ENCODE assay signal across 20 cellular contexts in genomic region chr5:98454407-98454806, GRCh38.
A peak's percentile ranks its signal among the peaks of the same experiment; 100 is the strongest.
DNase-seq lines count a peak whose midpoint lies in the region; FAIRE-seq and TF ChIP-seq lines count a peak whose summit lies in the region.
"Had no signal": no experiment of that assay in that cellular context is flagged by ENCODE, and none has a peak within 500 bp of the region (broad histone marks: within the 10 kb centered on the region; RNA-seq: fewer than 3 reads in every experiment).

No MANE protein-coding gene starts in this region.

- intact Hi-C loops in sigmoid colon (cut with DNase I): loop anchor here (10.0 kb wide), 1 partner anchor 310 kb away; no protein-coding TSS in a partner anchor

- H2AFZ ChIP-seq in ACC112 (ENCODE audit: low read length, unreplicated experiment): peak overlapping the region; percentile 16

- TF ChIP-seq EP300 in sigmoid colon (IDR thresholded peaks at IDR 0.05): no peak

- TF ChIP-seq POLR2A in H54 (IDR thresholded peaks at IDR 0.05; ENCODE audit: low read depth, low read length): no peak
- no peak for TF ChIP-seq POLR2A in sigmoid colon (IDR thresholded peaks at IDR 0.05)

- no peaks in the 10 kb centered on the region for H3K27me3 ChIP-seq in ACC112 (ENCODE audit: insufficient read depth, low read length)
- H3K27me3 ChIP-seq in brain microvascular endothelial cell (replicated peaks): no peaks in the 10 kb centered on the region
- H3K27me3 ChIP-seq in sigmoid colon: no peaks in the 10 kb centered on the region
- H3K27me3 ChIP-seq: testis had no signal

- H3K4me1 ChIP-seq in ACC112 (ENCODE audit: control insufficient read depth, insufficient read depth, low read length, unreplicated experiment) (peaks cover 34% of the 10 kb centered on the region), sigmoid colon (no peaks in the 10 kb centered on the region)
- H3K4me1 ChIP-seq: testis had no signal

- H3K27ac ChIP-seq in ACC112 (ENCODE audit: low read depth, low read length) (peak overlapping the region; percentile 93), brain microvascular endothelial cell (peak overlapping the region; percentile 48), sigmoid colon (peak overlapping the region in 1 of 4 donors; percentile 23)
- H3K27ac ChIP-seq: testis, VCaP had no signal

- H3K36me3 ChIP-seq in ACC112 (ENCODE audit: insufficient read depth, low read length) (0 out of 2 replicates have a peak, but pooled peaks cover 2% of the 10 kb centered on the region), brain microvascular endothelial cell (replicated peaks) (no peaks in the 10 kb centered on the region), sigmoid colon (no peaks in the 10 kb centered on the region)

- H3K9me3 ChIP-seq in sigmoid colon: no peaks in the 10 kb centered on the region
- H3K9me3 ChIP-seq: testis had no signal

- H3K79me2 ChIP-seq in ACC112 (ENCODE audit: control insufficient read depth, insufficient read depth, low read length, unreplicated experiment): no peaks in the 10 kb centered on the region

- WGBS in sigmoid colon, 2 donors: 81 to 83% methylated on average over 1 of the region's 1 CpG

- TF ChIP-seq CTCF in brain microvascular endothelial cell (IDR thresholded peaks at IDR 0.05; ENCODE audit: low read depth, low read length, missing control alignments): no peak
- no peak for TF ChIP-seq CTCF in fibroblast of villous mesenchyme (IDR thresholded peaks at IDR 0.05; ENCODE audit: insufficient read depth, low read depth, low read length)
- no peak for TF ChIP-seq CTCF in sigmoid colon (IDR thresholded peaks at IDR 0.05)

- DNase-seq in H54 (ENCODE audit: insufficient read length, low spot score) (no peak), brain microvascular endothelial cell (no peak), fibroblast of villous mesenchyme (ENCODE audit: low read depth) (peak; percentile 73), epidermal melanocyte (ENCODE audit: insufficient read length, low spot score) (no peak), middle frontal gyrus (ENCODE audit: extremely low spot score, low spot score) (no peak), sigmoid colon (no peak), mesenteric fat pad (ENCODE audit: low spot score) (no peak)
- DNase-seq: activated CD4-positive, alpha-beta T cell treated with anti-CD3 and anti-CD28 coated beads, Interleukin-2, amount 50 U/mL, for 1 hour; activated gamma-delta T cell treated with Interleukin-2 at 50 U/mL for 16 hours; CD4-positive, alpha-beta T cell; cerebellar nuclear complex; effector memory CD4-positive, alpha-beta T cell; KG1; left colon; NCI-H2081; NCI-H510A treated with DMSO at 0.1 percent for 48 hours; testis had no signal

- in situ Hi-C loops in brain microvascular endothelial cell (cut with HindIII; ENCODE audit: low pct_ligation_motif_present, low sequenced_read_pairs): no loop called here

- H3K4me3 ChIP-seq in ACC112 (ENCODE audit: low read depth, low read length) (peak overlapping the region; percentile 23; the same call in 1 of the 2 replicates), brain microvascular endothelial cell (ENCODE audit: low read depth, low read length) (no peak overlapping the region), fibroblast of villous mesenchyme (ENCODE audit: low read depth, low read length) (no peak overlapping the region), sigmoid colon (no peak overlapping the region)
- H3K4me3 ChIP-seq: testis had no signal

- peak; percentile 48 for FAIRE-seq in H54 (lab: Jason Lieb, UNC)
- FAIRE-seq: frontal cortex had no signal
